In genomic region chr7:66837661-66838060, GRCh38 we compare ENCODE assay signal across 2 cellular contexts.
TF ChIP-seq lines count a peak whose summit lies in the region.

No MANE protein-coding gene starts in this region.

TF ChIP-seq in IMR-90, 13 proteins besides CTCF, POLR2A, EP300 and RAD21 (continued from another document):
- TF ChIP-seq CHD1 (IDR thresholded peaks at IDR 0.05; ENCODE audit: low read depth, low read length) = no peak
- TF ChIP-seq MAZ (IDR thresholded peaks at IDR 0.05; ENCODE audit: borderline replicate concordance, low read depth, low read length) = no peak
- TF ChIP-seq MXI1 (IDR thresholded peaks at IDR 0.05; ENCODE audit: borderline replicate concordance, low read depth, low read length) = no peak
- no peak for TF ChIP-seq SMC3 (IDR thresholded peaks at IDR 0.05; ENCODE audit: low read depth, low read length)
- TF ChIP-seq, protein P1, sequence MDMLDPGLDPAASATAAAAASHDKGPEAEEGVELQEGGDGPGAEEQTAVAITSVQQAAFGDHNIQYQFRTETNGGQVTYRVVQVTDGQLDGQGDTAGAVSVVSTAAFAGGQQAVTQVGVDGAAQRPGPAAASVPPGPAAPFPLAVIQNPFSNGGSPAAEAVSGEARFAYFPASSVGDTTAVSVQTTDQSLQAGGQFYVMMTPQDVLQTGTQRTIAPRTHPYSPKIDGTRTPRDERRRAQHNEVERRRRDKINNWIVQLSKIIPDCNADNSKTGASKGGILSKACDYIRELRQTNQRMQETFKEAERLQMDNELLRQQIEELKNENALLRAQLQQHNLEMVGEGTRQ (IDR thresholded peaks at IDR 0.05; ENCODE audit: low read depth, low read length) = no peak
- no peak for TF ChIP-seq FOS (IDR thresholded peaks at IDR 0.05; ENCODE audit: low read depth, low read length)
- no peak for TF ChIP-seq RCOR1 (IDR thresholded peaks at IDR 0.05; ENCODE audit: insufficient replicate concordance, low read length)

TF ChIP-seq in HepG2, 621 proteins besides CTCF, POLR2A, EP300 and RAD21 (continued from another document):
- no peak for TF ChIP-seq SIX1 (CRISPR knock-in tag; IDR thresholded peaks at IDR 0.05; ENCODE audit: borderline replicate concordance)
- TF ChIP-seq, protein P2, sequence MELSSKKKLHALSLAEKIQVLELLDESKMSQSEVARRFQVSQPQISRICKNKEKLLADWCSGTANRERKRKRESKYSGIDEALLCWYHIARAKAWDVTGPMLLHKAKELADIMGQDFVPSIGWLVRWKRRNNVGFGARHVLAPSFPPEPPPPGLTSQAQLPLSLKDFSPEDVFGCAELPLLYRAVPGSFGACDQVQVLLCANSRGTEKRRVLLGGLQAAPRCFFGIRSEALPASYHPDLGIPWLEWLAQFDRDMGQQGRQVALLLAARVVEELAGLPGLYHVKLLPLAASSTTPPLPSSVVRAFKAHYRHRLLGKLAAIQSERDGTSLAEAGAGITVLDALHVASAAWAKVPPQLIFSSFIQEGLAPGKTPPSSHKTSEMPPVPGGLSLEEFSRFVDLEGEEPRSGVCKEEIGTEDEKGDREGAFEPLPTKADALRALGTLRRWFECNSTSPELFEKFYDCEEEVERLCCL (CRISPR knock-in tag; IDR thresholded peaks at IDR 0.05; ENCODE audit: borderline replicate concordance) = no peak
- no peak for TF ChIP-seq GABPA (IDR thresholded peaks at IDR 0.05; ENCODE audit: low read depth, low read length)
- TF ChIP-seq GABPA (CRISPR knock-in tag; IDR thresholded peaks at IDR 0.05; ENCODE audit: low read depth) = no peak
- TF ChIP-seq ZNF350 (CRISPR knock-in tag; IDR thresholded peaks at IDR 0.05; ENCODE audit: borderline replicate concordance, low read depth) = no peak
- TF ChIP-seq HMG20B (CRISPR knock-in tag; conservative IDR thresholded peaks at IDR 0.05) = no peak
- TF ChIP-seq ZNF383 (CRISPR knock-in tag; IDR thresholded peaks at IDR 0.05; ENCODE audit: borderline replicate concordance) = no peak
- TF ChIP-seq CREB1 (IDR thresholded peaks at IDR 0.05) = peak; percentile 64
- TF ChIP-seq CREB1 (CRISPR knock-in tag; IDR thresholded peaks at IDR 0.05) = no peak
